In the genomic region with DNA sequence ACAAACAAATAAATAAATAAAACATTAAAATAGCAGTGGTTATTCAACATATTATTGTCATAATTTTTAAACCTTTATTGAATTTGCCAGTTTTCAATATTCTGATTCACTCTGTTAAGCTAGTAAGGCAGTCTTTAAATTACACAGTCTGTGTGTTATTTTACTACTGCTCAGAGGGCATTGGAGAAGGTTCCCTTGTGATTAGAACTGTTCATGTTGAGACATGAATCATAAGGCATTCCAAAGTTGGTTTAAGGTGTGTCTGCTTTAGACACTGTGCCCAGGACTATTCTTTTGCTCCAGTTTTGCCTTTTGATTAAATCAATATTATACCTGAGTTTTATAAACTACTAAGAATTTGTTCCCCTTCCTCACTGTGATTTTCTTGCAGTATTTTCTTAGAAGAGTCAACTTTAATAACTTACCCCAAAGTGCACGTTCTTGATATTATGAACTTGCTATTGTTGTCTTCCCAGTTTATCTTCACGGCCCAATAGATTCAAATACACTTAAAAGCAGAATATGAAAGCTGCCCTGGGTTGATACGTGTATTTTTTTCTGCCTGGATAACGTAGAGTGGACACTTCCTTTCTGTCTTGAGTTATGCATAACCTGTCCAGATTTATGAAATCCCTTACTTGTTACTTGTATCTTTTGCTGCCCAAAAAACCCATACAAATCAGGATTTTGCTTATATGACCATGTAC, we compare ENCODE assay signal across 11 cellular contexts.
DNase-seq lines count a peak whose midpoint lies in the region; ATAC-seq, FAIRE-seq and TF ChIP-seq lines count a peak whose summit lies in the region.
"Had no signal": no experiment of that assay in that cellular context is flagged by ENCODE, and none has a peak within 500 bp of the region (broad histone marks: within the 10 kb centered on the region; RNA-seq: fewer than 3 reads in every experiment).

No MANE protein-coding gene starts in this region.

- WGBS in GM12878 (ENCODE audit: insufficient coverage, insufficient replicate concordance, low lambda C conversion rate, missing lambda C conversion rate) = 0% methylated on average over 4 of the region's 4 CpGs
- 55 to 71% (median 58%) methylated on average over 4 of the region's 4 CpGs for WGBS in ovary, 3 donors
- 57 to 70% methylated on average over 4 of the region's 4 CpGs for WGBS in thyroid gland, 2 donors

- no peak for ATAC-seq in GM12878
- ATAC-seq in natural killer cell = no peak

- in situ Hi-C loops in GM12878 (cut with MboI) = no loop called here

- H3K4me3 ChIP-seq in GM12878 (peak overlapping the region; percentile 89), ovary (no peak overlapping the region), thyroid gland (replicated peaks in 1 of 3) (no peak overlapping the region)

- peaks cover 67 to 73% of the 10 kb centered on the region in 2 donors for H3K4me1 Mint-ChIP-seq in natural killer cell

- peak overlapping the region; percentile 94 for H3K4me3 Mint-ChIP-seq in natural killer cell

- TF ChIP-seq CTCF in GM12878 (IDR thresholded peaks at IDR 0.05 in 2 of 3, conservative IDR thresholded peaks at IDR 0.05 in 1 of 3; ENCODE audit: control insufficient read depth in 2 of 3, extremely low read depth in 1 of 3, insufficient read depth in 1 of 3, low read depth in 3 of 3, low read length in 3 of 3) = no peak
- no peak for TF ChIP-seq CTCF in natural killer cell (IDR thresholded peaks at IDR 0.05)
- no peak for TF ChIP-seq CTCF in D721Med (IDR thresholded peaks at IDR 0.05; ENCODE audit: insufficient read depth, missing control alignments)
- TF ChIP-seq CTCF in ovary (IDR thresholded peaks at IDR 0.05) = no peak
- TF ChIP-seq CTCF in thyroid gland (IDR thresholded peaks at IDR 0.05) = no peak

- CTCF ChIA-PET in GM12878 (lab: Yijun Ruan, JAX) = interaction anchor here (1.0 to 9.8 kb wide), 5 partner anchors 8 to 62 kb away, joined by 4 to 141 read pairs (median 11); no protein-coding TSS in a partner anchor

- RAD21 ChIA-PET in GM12878 (lab: Charles Lee; ENCODE audit: unreplicated experiment) = interaction anchor here (1.9 to 13.0 kb wide), 8 partner anchors 8 to 104 kb away, joined by 8 to 462 read pairs (median 19); no protein-coding TSS in a partner anchor

- no peak for TF ChIP-seq POLR2A in GM12878 (IDR thresholded peaks at IDR 0.05; ENCODE audit: low read depth, low read length)
- TF ChIP-seq POLR2A in ovary (IDR thresholded peaks at IDR 0.05) = no peak
- no peak for TF ChIP-seq POLR2A in thyroid gland (IDR thresholded peaks at IDR 0.05)

- H3K9me3 Mint-ChIP-seq in natural killer cell = no peaks in the 10 kb centered on the region

- peak; percentile 95 for DNase-seq in DMS53 treated with DMSO at 0.1 percent for 48 hours (lab: John Stamatoyannopoulos, UW; ENCODE audit: unreplicated experiment)
- peak; percentile 74 for DNase-seq in LoVo (ENCODE audit: low spot score)
- no peak for DNase-seq in GM12878 (ENCODE audit: low read depth, low spot score)
- DNase-seq in natural killer cell = no peak
- DNase-seq in stimulated activated CD4-positive, alpha-beta T cell treated with anti-CD3 and anti-CD28 coated beads, Interleukin-2, amount 100 ng/mL, for 24 hours = no peak
- DNase-seq in D721Med (ENCODE audit: insufficient read length, low spot score) = no peak
- no peak for DNase-seq in ovary
- DNase-seq in thyroid gland = no peak
- DNase-seq: amniotic stem cell, SK-N-SH had no signal

- TF ChIP-seq EP300 in GM12878 (IDR thresholded peaks at IDR 0.05; ENCODE audit: borderline replicate concordance in 1 of 2, control insufficient read depth in 1 of 2, low read depth in 2 of 2, low read length in 2 of 2) = no peak
- no peak for TF ChIP-seq EP300 in ovary (IDR thresholded peaks at IDR 0.05)

- FAIRE-seq in GM12878 (lab: Jason Lieb, UNC) (no peak), D721Med (lab: Jason Lieb, UNC) (no peak)

- peaks cover 0 to 5% of the 10 kb centered on the region in 2 experiments; a peak in 1 of 4 replicates for H3K36me3 ChIP-seq in GM12878 (ENCODE audit: control insufficient read depth in 2 of 2, insufficient read depth in 2 of 2, low read length in 1 of 2)
- H3K36me3 ChIP-seq in ovary = no peaks in the 10 kb centered on the region
- H3K36me3 ChIP-seq in thyroid gland = no peaks in the 10 kb centered on the region

- H4K20me1 ChIP-seq in GM12878 (ENCODE audit: control insufficient read depth, insufficient read depth) = no peaks in the 10 kb centered on the region

- TSS peak; percentile 84 for BruUV-seq in GM12878 (replicated peaks; lab: Mats Ljungman, UMichigan)

- H3K27ac Mint-ChIP-seq in natural killer cell = peak overlapping the region; percentile 95 to 99

- no peaks in the 10 kb centered on the region for H3K27me3 Mint-ChIP-seq in natural killer cell (ENCODE audit: low read depth in 2 of 2)

- no peak for TF ChIP-seq RAD21 in GM12878 (IDR thresholded peaks at IDR 0.05; ENCODE audit: insufficient read depth, low read depth, low read length)

- no peaks in the 10 kb centered on the region for H3K36me3 Mint-ChIP-seq in natural killer cell

- H2AFZ ChIP-seq in GM12878 (ENCODE audit: control insufficient read depth, low read depth, low read length) = no peak overlapping the region

- no peaks in the 10 kb centered on the region for H3K27me3 ChIP-seq in GM12878 (replicated peaks in 1 of 2; ENCODE audit: control insufficient read depth in 2 of 2, insufficient read depth in 2 of 2, low read length in 1 of 2)
- no peaks in the 10 kb centered on the region for H3K27me3 ChIP-seq in ovary
- no peaks in the 10 kb centered on the region for H3K27me3 ChIP-seq in thyroid gland

- H3K79me2 ChIP-seq in GM12878 (ENCODE audit: control insufficient read depth, insufficient read depth, low read length) = peaks cover 68% of the 10 kb centered on the region

- H3K4me2 ChIP-seq in GM12878 (ENCODE audit: control insufficient read depth, insufficient read depth) = peak overlapping the region; percentile 94
- H3K4me2 ChIP-seq: KMS-11, SK-N-SH had no signal

- H3K9me3 ChIP-seq in GM12878 (replicated peaks; ENCODE audit: control insufficient read depth, insufficient read depth, low read length) (no peaks in the 10 kb centered on the region), ovary (no peaks in the 10 kb centered on the region), thyroid gland (no peaks in the 10 kb centered on the region)
- H3K9me3 ChIP-seq: SK-N-SH had no signal

- H3K27ac ChIP-seq in GM12878 (ENCODE audit: control insufficient read depth, insufficient read depth) = peak overlapping the region; percentile 92
- H3K27ac ChIP-seq in ovary = peak overlapping the region in 1 of 2 donors; percentile 29
- H3K27ac ChIP-seq in thyroid gland = peak overlapping the region in 1 of 3 donors; percentile 9
- H3K27ac ChIP-seq: KMS-11 had no signal

- H3K4me1 ChIP-seq in GM12878 (ENCODE audit: control insufficient read depth, insufficient read depth, low read length) (peaks cover 27% of the 10 kb centered on the region), ovary (ENCODE audit: insufficient read depth) (no peaks in the 10 kb centered on the region), thyroid gland (peaks cover 0 to 5% of the 10 kb centered on the region in 2 donors)

- POLR2A ChIA-PET in GM12878 (lab: Charles Lee) = interaction anchor here (0.9 to 13.3 kb wide), 8 partner anchors 8 to 103 kb away, joined by 3 to 297 read pairs (median 16); no protein-coding TSS in a partner anchor

- SMC1A ChIA-PET in GM12878 (lab: Charles Lee; ENCODE audit: uncharacterized antibody, unreplicated experiment) = interaction anchor here (0.9 to 15.4 kb wide), 12 partner anchors 8 to 105 kb away, joined by 3 to 526 read pairs (median 26); a partner anchor contains a TSS

- intact Hi-C loops in GM12878 (cut with micrococcal nuclease; ENCODE audit: unreplicated experiment) (loop anchor here (2.0 to 5.0 kb wide), 2 partner anchors 103 to 217 kb away; no protein-coding TSS in a partner anchor), natural killer cell (cut with micrococcal nuclease) (loop anchor here (5.0 kb wide), 3 partner anchors 38 to 198 kb away; a partner anchor contains a TSS), ovary (cut with DNase I) (no loop called here), thyroid gland (cut with DNase I) (no loop called here)

- peak overlapping the region; percentile 87 for H3K9ac ChIP-seq in GM12878 (ENCODE audit: control insufficient read depth, insufficient read depth, low read length)
- H3K9ac ChIP-seq: KMS-11, SK-N-SH had no signal

TF ChIP-seq in GM12878, 131 proteins besides CTCF, POLR2A, EP300 and RAD21 (continues in another document):
- TF ChIP-seq ZSCAN29 (IDR thresholded peaks at IDR 0.05) (no peak), RCOR1 (conservative IDR thresholded peaks at IDR 0.05; ENCODE audit: low read depth, low read length) (no peak), IKZF1 (conservative IDR thresholded peaks at IDR 0.05) (peak; percentile 23; the same call in 1 of the 2 replicates), ZNF24 (IDR thresholded peaks at IDR 0.05) (no peak)
- TF ChIP-seq, protein P1, sequence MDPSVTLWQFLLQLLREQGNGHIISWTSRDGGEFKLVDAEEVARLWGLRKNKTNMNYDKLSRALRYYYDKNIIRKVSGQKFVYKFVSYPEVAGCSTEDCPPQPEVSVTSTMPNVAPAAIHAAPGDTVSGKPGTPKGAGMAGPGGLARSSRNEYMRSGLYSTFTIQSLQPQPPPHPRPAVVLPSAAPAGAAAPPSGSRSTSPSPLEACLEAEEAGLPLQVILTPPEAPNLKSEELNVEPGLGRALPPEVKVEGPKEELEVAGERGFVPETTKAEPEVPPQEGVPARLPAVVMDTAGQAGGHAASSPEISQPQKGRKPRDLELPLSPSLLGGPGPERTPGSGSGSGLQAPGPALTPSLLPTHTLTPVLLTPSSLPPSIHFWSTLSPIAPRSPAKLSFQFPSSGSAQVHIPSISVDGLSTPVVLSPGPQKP (IDR thresholded peaks at IDR 0.05; ENCODE audit: low read depth, low read length) = no peak

Comparison
In these comparisons a context has a peak if more than half of its experiments do, and no peak if none do; other contexts are left out.
1. DNase-seq: peak in DMS53 treated with DMSO at 0.1 percent for 48 hours (single experiment) and LoVo (single experiment); none in GM12878 (single experiment), natural killer cell (single experiment), stimulated activated CD4-positive, alpha-beta T cell treated with anti-CD3 and anti-CD28 coated beads, Interleukin-2, amount 100 ng/mL, for 24 hours (0 of 2), D721Med (single experiment), ovary (0 of 5) and thyroid gland (0 of 2).
2. intact Hi-C loops: an anchor here in GM12878 (2.0 to 5.0 kb wide) and natural killer cell (5.0 kb wide); none called in ovary and thyroid gland.